17 cellular contexts compared by ENCODE assay signal in the genomic region with DNA sequence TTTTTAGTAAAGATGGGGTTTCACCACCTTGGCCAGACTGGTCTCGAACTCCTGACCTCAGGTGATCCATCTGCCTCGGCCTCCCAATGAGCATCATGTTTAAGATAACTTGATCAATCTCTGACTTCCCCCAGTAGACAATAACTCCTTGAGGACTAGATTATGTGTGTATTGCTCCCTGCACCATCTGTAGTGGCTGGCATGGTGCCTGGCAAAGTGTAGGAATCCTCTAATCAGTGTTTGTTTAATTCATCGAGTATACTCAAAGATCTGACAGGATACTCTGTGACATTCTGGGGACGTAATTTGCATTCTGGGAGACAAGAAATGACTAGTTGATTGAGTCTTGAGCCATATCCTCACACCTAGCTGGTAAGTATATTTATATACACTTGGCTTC.
"Had no signal": no experiment of that assay in that cellular context is flagged by ENCODE, and none has a peak within 500 bp of the region (broad histone marks: within the 10 kb centered on the region; RNA-seq: fewer than 3 reads in every experiment).

No MANE protein-coding gene starts in this region.

- H3K4me1 ChIP-seq: esophagus squamous epithelium had no signal

- ATAC-seq: effector memory CD8-positive, alpha-beta T cell; mucosa of descending colon; naive thymus-derived CD8-positive, alpha-beta T cell; sciatic nerve; stimulated activated naive B cell treated with anti-CD40 and anti-IgM and Interleukin-4, amounts not matched to agents 10 μg/mL and 1 μg/mL and 100 μg/mL, for 72 hours; stimulated activated naive CD8-positive, alpha-beta T cell treated with anti-CD3 and anti-CD28 coated beads, Interleukin-15, amount 100 ng/mL, for 72 hours had no signal

- H3K79me2 ChIP-seq: hepatocyte had no signal

- H3K4me3 Mint-ChIP-seq: dendritic cell treated with granulocyte-macrophage colony-stimulating factor and Interleukin-4, amounts not matched to agents 40 ng/mL and 50 ng/mL, for 4 days; effector memory CD8-positive, alpha-beta T cell; naive thymus-derived CD8-positive, alpha-beta T cell; neural crest cell; stimulated activated naive B cell treated with anti-CD40 and anti-IgM and Interleukin-4, amounts not matched to agents 10 μg/mL and 1 μg/mL and 100 μg/mL, for 72 hours; stimulated activated naive CD8-positive, alpha-beta T cell treated with anti-CD3 and anti-CD28 coated beads, Interleukin-15, amount 100 ng/mL, for 72 hours had no signal

- H3K9me3 Mint-ChIP-seq: dendritic cell treated with granulocyte-macrophage colony-stimulating factor and Interleukin-4, amounts not matched to agents 40 ng/mL and 50 ng/mL, for 4 days; effector memory CD8-positive, alpha-beta T cell; neural crest cell; stimulated activated naive CD8-positive, alpha-beta T cell treated with anti-CD3 and anti-CD28 coated beads, Interleukin-15, amount 100 ng/mL, for 72 hours had no signal

- H3K4me2 ChIP-seq: hepatocyte had no signal

- H2AFZ ChIP-seq: hepatocyte had no signal

- H3K36me3 Mint-ChIP-seq: naive thymus-derived CD8-positive, alpha-beta T cell; stimulated activated naive B cell treated with anti-CD40 and anti-IgM and Interleukin-4, amounts not matched to agents 10 μg/mL and 1 μg/mL and 100 μg/mL, for 72 hours had no signal

- DNase-seq: effector memory CD8-positive, alpha-beta T cell; esophagus squamous epithelium; foreskin melanocyte; head of caudate nucleus; mucosa of descending colon; naive thymus-derived CD8-positive, alpha-beta T cell; stimulated activated CD4-positive, alpha-beta T cell treated with anti-CD3 and anti-CD28 coated beads, Interleukin-2, amount 100 ng/mL, for 24 hours; stimulated activated CD4-positive, alpha-beta T cell treated with anti-CD3 and anti-CD28 coated beads, Interleukin-4, amount 100 ng/mL, for 4 hours; stimulated activated naive B cell treated with anti-CD40 and anti-IgM and Interleukin-4, amounts not matched to agents 10 μg/mL and 1 μg/mL and 100 μg/mL, for 72 hours; stimulated activated naive CD8-positive, alpha-beta T cell treated with anti-CD3 and anti-CD28 coated beads, Interleukin-15, amount 100 ng/mL, for 72 hours; trophoblast cell had no signal

- H3K36me3 ChIP-seq: esophagus squamous epithelium had no signal

- H3K9me3 ChIP-seq: esophagus squamous epithelium, mucosa of descending colon had no signal

- H3K4me1 Mint-ChIP-seq: naive thymus-derived CD8-positive, alpha-beta T cell; neural crest cell; stimulated activated naive B cell treated with anti-CD40 and anti-IgM and Interleukin-4, amounts not matched to agents 10 μg/mL and 1 μg/mL and 100 μg/mL, for 72 hours; stimulated activated naive CD8-positive, alpha-beta T cell treated with anti-CD3 and anti-CD28 coated beads, Interleukin-15, amount 100 ng/mL, for 72 hours had no signal

- H3K27ac Mint-ChIP-seq: dendritic cell treated with granulocyte-macrophage colony-stimulating factor and Interleukin-4, amounts not matched to agents 40 ng/mL and 50 ng/mL, for 4 days; effector memory CD8-positive, alpha-beta T cell; naive thymus-derived CD8-positive, alpha-beta T cell; stimulated activated naive B cell treated with anti-CD40 and anti-IgM and Interleukin-4, amounts not matched to agents 10 μg/mL and 1 μg/mL and 100 μg/mL, for 72 hours; stimulated activated naive CD8-positive, alpha-beta T cell treated with anti-CD3 and anti-CD28 coated beads, Interleukin-15, amount 100 ng/mL, for 72 hours had no signal

- H3K27me3 ChIP-seq: esophagus squamous epithelium, hepatocyte had no signal

- H3K27ac ChIP-seq: epithelial cell of prostate, esophagus squamous epithelium, hepatocyte had no signal

- H3K4me3 ChIP-seq: esophagus squamous epithelium, hepatocyte, mucosa of descending colon had no signal

- FAIRE-seq: colon had no signal

- H3K27me3 Mint-ChIP-seq: dendritic cell treated with granulocyte-macrophage colony-stimulating factor and Interleukin-4, amounts not matched to agents 40 ng/mL and 50 ng/mL, for 4 days; stimulated activated naive B cell treated with anti-CD40 and anti-IgM and Interleukin-4, amounts not matched to agents 10 μg/mL and 1 μg/mL and 100 μg/mL, for 72 hours had no signal
